Comparison of ENCODE assay signal across 22 cellular contexts in the genomic region with DNA sequence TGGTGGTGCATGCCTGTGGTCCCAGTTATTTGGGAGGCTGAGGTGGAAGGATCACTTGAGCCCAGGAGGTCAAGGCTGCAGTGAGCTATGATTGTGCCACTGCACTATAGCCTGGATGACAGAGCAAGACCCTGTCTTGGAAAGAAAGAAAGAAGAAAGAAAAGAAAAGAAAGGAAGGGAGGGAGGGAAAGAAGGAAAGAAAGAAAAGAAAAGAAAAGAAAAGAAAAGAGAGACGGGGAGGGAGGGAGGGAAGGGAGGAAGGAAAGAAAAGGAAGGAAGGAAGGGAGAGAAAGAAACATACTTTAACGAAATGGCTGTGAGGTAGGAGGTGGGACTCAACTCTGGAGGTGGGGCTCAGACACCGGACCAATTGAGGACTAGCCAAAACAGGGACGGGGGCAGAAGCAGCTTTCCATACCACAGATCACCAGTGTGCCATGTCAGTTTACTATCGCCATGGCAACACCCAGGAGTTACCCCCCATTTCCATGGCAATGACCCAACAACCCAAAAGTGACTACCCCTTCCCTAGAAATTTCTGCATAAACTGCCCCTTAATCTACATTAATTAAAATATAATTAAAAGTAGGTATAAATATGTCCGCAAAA. TPM values are rescaled to one million over a fixed set of nuclear protein-coding genes. Genes with fewer than 3 reads are reported as not detected.
DNase-seq lines count a peak whose midpoint lies in the region; ATAC-seq and TF ChIP-seq lines count a peak whose summit lies in the region.
"Had no signal": no experiment of that assay in that cellular context is flagged by ENCODE, and none has a peak within 500 bp of the region (broad histone marks: within the 10 kb centered on the region; RNA-seq: fewer than 3 reads in every experiment).

No MANE protein-coding gene starts in this region.

- POLR2A ChIA-PET in HEK293 (lab: Yijun Ruan, JAX), result no interaction called here

- H3F3A ChIP-seq in GM23338 (replicated peaks; ENCODE audit: low read depth), result no peaks in the 10 kb centered on the region

- intact Hi-C loops in Calu3 (cut with micrococcal nuclease; ENCODE audit: unreplicated experiment), result no loop called here
- intact Hi-C loops in gastrocnemius medialis (cut with DNase I; ENCODE audit: low total_unique reads), result no loop called here

- H4K20me1 ChIP-seq in GM23338 (replicated peaks; ENCODE audit: insufficient read depth) (no peaks in the 10 kb centered on the region), hepatocyte (ENCODE audit: insufficient read depth, poor library complexity, severe bottlenecking) (no peaks in the 10 kb centered on the region)
- H4K20me1 ChIP-seq: BLaER1 treated with 17β-estradiol and CSF1 and Interleukin-3, amounts not matched to agents 10 nM and 100 nM had no signal

- no peak overlapping the region for H3K4me3 Mint-ChIP-seq in GM23338
- no peak overlapping the region for H3K4me3 Mint-ChIP-seq in Calu3 (ENCODE audit: low read depth, unreplicated experiment)
- H3K4me3 Mint-ChIP-seq: CD4-positive, alpha-beta T cell; CD8-positive, alpha-beta memory T cell; H9; HFFc6 had no signal

- H3K9me3 ChIP-seq in HEK293 (ENCODE audit: control insufficient read depth, insufficient read depth, low read depth, low read length), result no peaks in the 10 kb centered on the region
- H3K9me3 ChIP-seq in hepatocyte (ENCODE audit: low read depth), result no peaks in the 10 kb centered on the region
- H3K9me3 ChIP-seq in gastrocnemius medialis, result no peaks in the 10 kb centered on the region
- H3K9me3 ChIP-seq: A549; BE2C; BLaER1 treated with 17β-estradiol and CSF1 and Interleukin-3, amounts not matched to agents 10 nM and 100 nM had no signal

- H3K9me3 Mint-ChIP-seq in GM23338 (no peaks in the 10 kb centered on the region), Calu3 (ENCODE audit: low read depth, unreplicated experiment) (no peaks in the 10 kb centered on the region)
- H3K9me3 Mint-ChIP-seq: CD14-positive monocyte; CD4-positive, alpha-beta T cell; CD8-positive, alpha-beta memory T cell; H9; HFFc6 had no signal

- H3K27me3 ChIP-seq in GM23338 (ENCODE audit: insufficient read depth), result no peaks in the 10 kb centered on the region
- H3K27me3 ChIP-seq in hepatocyte, result no peaks in the 10 kb centered on the region
- H3K27me3 ChIP-seq in gastrocnemius medialis, result peaks cover 0 to 10% (median 0%) of the 10 kb centered on the region in 3 donors
- H3K27me3 ChIP-seq: BE2C had no signal

- no peak overlapping the region for H3K4me3 ChIP-seq in GM23338
- H3K4me3 ChIP-seq in HEK293 (ENCODE audit: low read depth, low read length), result no peak overlapping the region
- no peak overlapping the region for H3K4me3 ChIP-seq in hepatocyte
- no peak overlapping the region for H3K4me3 ChIP-seq in gastrocnemius medialis
- H3K4me3 ChIP-seq: A549; BLaER1 treated with 17β-estradiol and CSF1 and Interleukin-3, amounts not matched to agents 10 nM and 100 nM; GM12878 had no signal

- H3K36me3 Mint-ChIP-seq in GM23338 (ENCODE audit: low read depth) (no peaks in the 10 kb centered on the region), Calu3 (ENCODE audit: insufficient read depth, unreplicated experiment) (no peaks in the 10 kb centered on the region)
- H3K36me3 Mint-ChIP-seq: CD14-positive monocyte; CD8-positive, alpha-beta memory T cell had no signal

- no peak overlapping the region for H3K27ac ChIP-seq in GM23338 (ENCODE audit: low read depth)
- H3K27ac ChIP-seq in HEK293 (ENCODE audit: extremely low read depth, low read depth, low read length), result no peak overlapping the region
- H3K27ac ChIP-seq in hepatocyte, result peak overlapping the region; percentile 68
- no peak overlapping the region for H3K27ac ChIP-seq in gastrocnemius medialis
- H3K27ac ChIP-seq: A549; BLaER1 treated with 17β-estradiol and CSF1 and Interleukin-3, amounts not matched to agents 10 nM and 100 nM had no signal

- H3K36me3 ChIP-seq in GM23338 (ENCODE audit: insufficient read depth) (no peaks in the 10 kb centered on the region), HEK293 (ENCODE audit: control insufficient read depth in 2 of 2, insufficient read depth in 1 of 2, low read length in 2 of 2) (no peaks in the 10 kb centered on the region), hepatocyte (replicated peaks; ENCODE audit: insufficient read depth, low read depth) (no peaks in the 10 kb centered on the region), gastrocnemius medialis (no peaks in the 10 kb centered on the region)
- H3K36me3 ChIP-seq: BE2C; BLaER1 treated with 17β-estradiol and CSF1 and Interleukin-3, amounts not matched to agents 10 nM and 100 nM had no signal

- peak; percentile 53 for DNase-seq in GM23338 (ENCODE audit: low spot score)
- DNase-seq in hepatocyte (ENCODE audit: low spot score), result no peak
- no peak for DNase-seq in stimulated activated CD4-positive, alpha-beta T cell treated with anti-CD3 and anti-CD28 coated beads, Interleukin-12 subunit alpha, Interleukin-12 subunit beta, amount 100 ng/mL, for 4 hours
- no peak for DNase-seq in Calu3
- no peak for DNase-seq in gastrocnemius medialis
- DNase-seq: 8988T; ACHN; AML-193; BE2C; CD4-positive, alpha-beta T cell; CD8-positive, alpha-beta memory T cell; DMS79; EL; GDM1; H9; HFFc6 had no signal

- no peak for TF ChIP-seq POLR2A in gastrocnemius medialis (IDR thresholded peaks at IDR 0.05)

- in situ Hi-C loops in gastrocnemius medialis (cut with MboI; ENCODE audit: low sequenced_read_pairs in 4 of 4), result loop anchor here in 3 of 4 donors (10.0 kb wide), 1 partner anchor 53 kb away; no protein-coding TSS in a partner anchor

- CTCF ChIA-PET in HEK293 (lab: Yijun Ruan, JAX), result interaction anchor here (0.6 to 9.2 kb wide), 3 partner anchors 45 to 54 kb away, joined by 3 to 253 read pairs (median 4); no protein-coding TSS in a partner anchor
- CTCF ChIA-PET in Calu3 (lab: Charles Lee), result no interaction called here

- H3K27me3 Mint-ChIP-seq in GM23338 (ENCODE audit: insufficient read depth, low read depth, poor library complexity), result peaks cover 13% of the 10 kb centered on the region
- peaks cover 24% of the 10 kb centered on the region for H3K27me3 Mint-ChIP-seq in Calu3 (ENCODE audit: unreplicated experiment)

- WGBS in hepatocyte (ENCODE audit: low lambda C conversion rate, missing lambda C conversion rate), result 66% methylated on average over 4 of the region's 6 CpGs

- H3K79me2 ChIP-seq in GM23338 (replicated peaks; ENCODE audit: insufficient read depth), result no peaks in the 10 kb centered on the region
- no peaks in the 10 kb centered on the region for H3K79me2 ChIP-seq in hepatocyte

- H3K4me1 ChIP-seq in GM23338 (ENCODE audit: insufficient read depth) (no peaks in the 10 kb centered on the region), HEK293 (ENCODE audit: control insufficient read depth, insufficient read depth, low read length) (no peaks in the 10 kb centered on the region), hepatocyte (ENCODE audit: insufficient read depth) (peaks cover 7% of the 10 kb centered on the region), gastrocnemius medialis (no peaks in the 10 kb centered on the region)
- H3K4me1 ChIP-seq: A549, BE2C had no signal

- no peak overlapping the region for H2AFZ ChIP-seq in GM23338
- no peak overlapping the region for H2AFZ ChIP-seq in hepatocyte

- no peak overlapping the region for H3K4me2 ChIP-seq in GM23338
- no peak overlapping the region for H3K4me2 ChIP-seq in hepatocyte
- H3K4me2 ChIP-seq: A549; BLaER1 treated with 17β-estradiol and CSF1 and Interleukin-3, amounts not matched to agents 10 nM and 100 nM had no signal

- H3K27ac Mint-ChIP-seq in GM23338, result no peak overlapping the region
- H3K27ac Mint-ChIP-seq in Calu3 (ENCODE audit: unreplicated experiment), result no peak overlapping the region
- H3K27ac Mint-ChIP-seq: CD4-positive, alpha-beta T cell; H9; HFFc6 had no signal

- TF ChIP-seq CTCF in GM23338 (conservative IDR thresholded peaks at IDR 0.05; ENCODE audit: low read depth in 2 of 2) (no peak), HEK293 (tag by site-specific recombination; IDR thresholded peaks at IDR 0.05) (no peak), hepatocyte (IDR thresholded peaks at IDR 0.05; ENCODE audit: poor library complexity) (no peak), Calu3 (IDR thresholded peaks at IDR 0.05; ENCODE audit: unreplicated experiment) (no peak), gastrocnemius medialis (IDR thresholded peaks at IDR 0.05 in 4 of 5, conservative IDR thresholded peaks at IDR 0.05 in 1 of 5) (no peak)

- H3K9me2 ChIP-seq in GM23338 (ENCODE audit: insufficient read depth) (no peaks in the 10 kb centered on the region), hepatocyte (replicated peaks; ENCODE audit: insufficient read depth) (no peaks in the 10 kb centered on the region)

- peaks cover 8% of the 10 kb centered on the region; the same call in 2 of the 3 replicates for H3K4me1 Mint-ChIP-seq in GM23338
- H3K4me1 Mint-ChIP-seq in Calu3 (ENCODE audit: low read depth, unreplicated experiment), result no peaks in the 10 kb centered on the region

- no TSS peak for BruUV-seq in Calu3 (replicated peaks; lab: Mats Ljungman, UMichigan)

- ATAC-seq in GM23338 (peak; percentile 38), gastrocnemius medialis (no peak)
- ATAC-seq: A549, GM12878, HCT116 had no signal

TF ChIP-seq in GM23338, 12 proteins besides CTCF, POLR2A, EP300 and RAD21:
- TF ChIP-seq EZH2 (IDR thresholded peaks at IDR 0.05; ENCODE audit: low read depth, unreplicated experiment), result no peak
TF ChIP-seq in GM23338: peak in this region for 0.

TF ChIP-seq in HEK293, 187 proteins besides CTCF, POLR2A, EP300 and RAD21:
- TF ChIP-seq ZNF366 (tag by site-specific recombination; conservative IDR thresholded peaks at IDR 0.05), result peak; percentile 74
- TF ChIP-seq ZSCAN23 (tag by site-specific recombination; IDR thresholded peaks at IDR 0.05), result no peak

RNA-seq across cellular contexts. Expression of gene PTGES, which starts 21.3 kb away (rescaled TPM):
- 3.6 and 3.9 TPM in 2 replicates for total RNA-seq in GM23338 (2014; rRNA removed; shearing (Covaris generic))
- polyA plus RNA-seq in GM23338 (2016; fragmentation: Nextera tagmentation; extraction: Ambion mirVana) (2.8 and 3.3 TPM in 2 replicates), hepatocyte (94.9 and 103 TPM in 2 replicates)
- total RNA-seq in hepatocyte (17.1 and 26.4 TPM in 2 replicates), Calu3 (2022) (6.3 and 7.4 TPM in 2 replicates), gastrocnemius medialis (1 to 10 TPM in 1 of 4 donors, under 1 TPM in 2, not detected in 1; 0.23 to 1.2 (median 0.51) TPM)
- total RNA-seq: CD8-positive, alpha-beta memory T cell; GM12878 had no signal
- polyA plus RNA-seq: CD8-positive, alpha-beta memory T cell had no signal
